Comparison of ENCODE assay signal across 10 cellular contexts in the genomic region with DNA sequence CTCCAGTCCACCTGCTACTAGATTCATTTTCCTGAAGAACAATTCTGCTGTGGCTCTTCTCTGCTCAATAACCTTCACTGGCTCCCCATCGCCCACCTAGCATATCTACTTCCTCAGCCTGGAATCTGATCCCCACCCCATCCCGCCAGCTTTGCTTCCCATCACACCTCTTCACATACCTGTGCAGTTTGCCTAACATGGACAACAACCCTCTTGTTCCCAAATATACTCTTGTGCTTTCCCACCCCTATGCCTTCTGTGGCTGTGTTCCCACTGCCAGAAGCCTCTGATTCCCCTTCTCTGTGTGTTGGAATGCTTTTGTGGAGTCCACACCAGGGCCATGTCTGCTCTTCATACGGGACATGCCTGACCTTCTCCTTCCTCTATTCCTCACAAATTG. TPM values are rescaled to one million over a fixed set of nuclear protein-coding genes. Genes with fewer than 3 reads are reported as not detected.
DNase-seq lines count a peak whose midpoint lies in the region; ATAC-seq and TF ChIP-seq lines count a peak whose summit lies in the region.
"Had no signal": no experiment of that assay in that cellular context is flagged by ENCODE, and none has a peak within 500 bp of the region (broad histone marks: within the 10 kb centered on the region; RNA-seq: fewer than 3 reads in every experiment).

No MANE protein-coding gene starts in this region.

- peaks cover 30 to 54% of the 10 kb centered on the region in 2 donors for H3K4me1 Mint-ChIP-seq in natural killer cell
- H3K4me1 Mint-ChIP-seq in natural killer cell treated with Interleukin-12 subunit alpha and Interleukin-12 subunit beta and Interleukin-15 and Interleukin-18, amount 100 ng/mL, for 72 hours (ENCODE audit: low read depth in 2 of 2): peaks cover 38 to 52% of the 10 kb centered on the region in 2 donors
- peaks cover 62 to 100% (median 93%) of the 10 kb centered on the region in 7 donors for H3K4me1 Mint-ChIP-seq in naive thymus-derived CD4-positive, alpha-beta T cell

- H3K4me3 Mint-ChIP-seq in natural killer cell: no peak overlapping the region
- no peak overlapping the region for H3K4me3 Mint-ChIP-seq in natural killer cell treated with Interleukin-12 subunit alpha and Interleukin-12 subunit beta and Interleukin-15 and Interleukin-18, amount 100 ng/mL, for 72 hours
- H3K4me3 Mint-ChIP-seq in naive thymus-derived CD4-positive, alpha-beta T cell: peak overlapping the region; percentile 16 to 84 (median 76)

- no peak for TF ChIP-seq CTCF in natural killer cell (IDR thresholded peaks at IDR 0.05)
- no peak for TF ChIP-seq CTCF in breast epithelium (IDR thresholded peaks at IDR 0.05)
- TF ChIP-seq CTCF in vagina (IDR thresholded peaks at IDR 0.05): no peak

- no peak overlapping the region for H3K4me3 ChIP-seq in breast epithelium
- no peak overlapping the region for H3K4me3 ChIP-seq in naive thymus-derived CD4-positive, alpha-beta T cell (ENCODE audit: low read length)
- no peak overlapping the region for H3K4me3 ChIP-seq in vagina
- no peak overlapping the region for H3K4me3 ChIP-seq in Karpas-422 (ENCODE audit: low read length)
- H3K4me3 ChIP-seq: mucosa of descending colon had no signal

- POLR2A ChIA-PET in naive thymus-derived CD4-positive, alpha-beta T cell (lab: Charles Lee): interaction anchor here (0.9 to 22.8 kb wide), 8 partner anchors 8 to 37 kb away, joined by 3 to 304 read pairs (median 20); a partner anchor contains a TSS

- CTCF ChIA-PET in naive thymus-derived CD4-positive, alpha-beta T cell (lab: Charles Lee): interaction anchor here (0.8 to 1.4 kb wide), 5 partner anchors 10 to 46 kb away, joined by 3 to 4 read pairs (median 3); no protein-coding TSS in a partner anchor

- H3K36me3 Mint-ChIP-seq in natural killer cell: no peaks in the 10 kb centered on the region
- no peaks in the 10 kb centered on the region for H3K36me3 Mint-ChIP-seq in natural killer cell treated with Interleukin-12 subunit alpha and Interleukin-12 subunit beta and Interleukin-15 and Interleukin-18, amount 100 ng/mL, for 72 hours
- peaks cover 0 to 28% (median 3%) of the 10 kb centered on the region in 5 donors for H3K36me3 Mint-ChIP-seq in naive thymus-derived CD4-positive, alpha-beta T cell

- H4K20me1 ChIP-seq in Karpas-422 (ENCODE audit: insufficient read depth, low read depth, low read length): no peaks in the 10 kb centered on the region

- no peak for DNase-seq in natural killer cell
- DNase-seq in natural killer cell treated with Interleukin-12 subunit alpha and Interleukin-12 subunit beta and Interleukin-15 and Interleukin-18, amount 100 ng/mL, for 72 hours (ENCODE audit: low spot score): no peak
- no peak for DNase-seq in breast epithelium (ENCODE audit: low spot score in 2 of 2)
- no peak for DNase-seq in naive thymus-derived CD4-positive, alpha-beta T cell
- DNase-seq in vagina (ENCODE audit: extremely low spot score in 2 of 2): peak in 1 of 2 donors; percentile 22
- no peak for DNase-seq in Karpas-422
- no peak for DNase-seq in NK-92 treated with Interleukin-12 subunit alpha and Interleukin-12 subunit beta, amount 100 ng/mL, for 24 hours (lab: John Stamatoyannopoulos, UW)
- DNase-seq: mucosa of descending colon, SHP77 had no signal

- H3K9me2 ChIP-seq in Karpas-422 (replicated peaks; ENCODE audit: insufficient read depth, low read length): no peaks in the 10 kb centered on the region

- no peak overlapping the region for H3K9ac ChIP-seq in Karpas-422 (ENCODE audit: low read length)

- TF ChIP-seq POLR2A in breast epithelium (IDR thresholded peaks at IDR 0.05): no peak
- TF ChIP-seq POLR2A in vagina (IDR thresholded peaks at IDR 0.05): no peak

- H3K27ac Mint-ChIP-seq in natural killer cell: peak overlapping the region; percentile 46 to 71
- H3K27ac Mint-ChIP-seq in natural killer cell treated with Interleukin-12 subunit alpha and Interleukin-12 subunit beta and Interleukin-15 and Interleukin-18, amount 100 ng/mL, for 72 hours: peak overlapping the region in 1 of 2 donors; percentile 62
- H3K27ac Mint-ChIP-seq in naive thymus-derived CD4-positive, alpha-beta T cell: peak overlapping the region; percentile 76 to 99 (median 94)

- ATAC-seq in natural killer cell (no peak), HG03432 (IDR thresholded peaks at IDR 0.05; ENCODE audit: unreplicated experiment) (no peak)
- no peak for ATAC-seq in natural killer cell treated with Interleukin-12 subunit alpha and Interleukin-12 subunit beta and Interleukin-15 and Interleukin-18, amount 100 ng/mL, for 72 hours
- ATAC-seq in naive thymus-derived CD4-positive, alpha-beta T cell: no peak

- intact Hi-C loops in natural killer cell (cut with micrococcal nuclease): no loop called here
- intact Hi-C loops in breast epithelium (cut with DNase I; ENCODE audit: low total_unique reads): no loop called here
- intact Hi-C loops in naive thymus-derived CD4-positive, alpha-beta T cell (cut with micrococcal nuclease): no loop called here
- intact Hi-C loops in vagina (cut with DNase I): no loop called here

- no peaks in the 10 kb centered on the region for H3K9me3 Mint-ChIP-seq in natural killer cell
- no peaks in the 10 kb centered on the region for H3K9me3 Mint-ChIP-seq in natural killer cell treated with Interleukin-12 subunit alpha and Interleukin-12 subunit beta and Interleukin-15 and Interleukin-18, amount 100 ng/mL, for 72 hours
- H3K9me3 Mint-ChIP-seq in naive thymus-derived CD4-positive, alpha-beta T cell: peaks cover 0 to 2% (median 0%) of the 10 kb centered on the region in 11 donors

- no peak overlapping the region for H3K4me2 ChIP-seq in Karpas-422 (ENCODE audit: low read depth, low read length, poor library complexity, severe bottlenecking)

- H3K36me3 ChIP-seq in breast epithelium: no peaks in the 10 kb centered on the region
- H3K36me3 ChIP-seq in naive thymus-derived CD4-positive, alpha-beta T cell (ENCODE audit: control insufficient read depth in 2 of 3, insufficient read depth in 3 of 3, low read length in 3 of 3): no peaks in the 10 kb centered on the region
- H3K36me3 ChIP-seq in vagina: no peaks in the 10 kb centered on the region
- no peaks in the 10 kb centered on the region for H3K36me3 ChIP-seq in Karpas-422 (ENCODE audit: insufficient read depth, low read length)

- H3K27me3 ChIP-seq in breast epithelium: no peaks in the 10 kb centered on the region
- H3K27me3 ChIP-seq in naive thymus-derived CD4-positive, alpha-beta T cell (ENCODE audit: control insufficient read depth in 2 of 2, insufficient read depth in 2 of 2, low read length in 2 of 2): no peaks in the 10 kb centered on the region
- no peaks in the 10 kb centered on the region for H3K27me3 ChIP-seq in vagina
- H3K27me3 ChIP-seq in Karpas-422 (ENCODE audit: low read length): no peaks in the 10 kb centered on the region

- H2AFZ ChIP-seq in Karpas-422 (ENCODE audit: low read length): no peak overlapping the region

- H3K27me3 Mint-ChIP-seq in natural killer cell (ENCODE audit: low read depth in 2 of 2): no peaks in the 10 kb centered on the region
- no peaks in the 10 kb centered on the region for H3K27me3 Mint-ChIP-seq in natural killer cell treated with Interleukin-12 subunit alpha and Interleukin-12 subunit beta and Interleukin-15 and Interleukin-18, amount 100 ng/mL, for 72 hours
- H3K27me3 Mint-ChIP-seq in naive thymus-derived CD4-positive, alpha-beta T cell: no peaks in the 10 kb centered on the region

- H3K79me2 ChIP-seq in Karpas-422 (ENCODE audit: low read length): no peaks in the 10 kb centered on the region

- H3K4me1 ChIP-seq in breast epithelium: peaks cover 7 to 43% of the 10 kb centered on the region in 2 donors
- peaks cover 29 to 91% of the 10 kb centered on the region in 2 donors for H3K4me1 ChIP-seq in naive thymus-derived CD4-positive, alpha-beta T cell (ENCODE audit: control insufficient read depth in 2 of 2, insufficient read depth in 2 of 2, low read length in 2 of 2)
- H3K4me1 ChIP-seq in vagina: peaks cover 33% of the 10 kb centered on the region
- peaks cover 7% of the 10 kb centered on the region for H3K4me1 ChIP-seq in Karpas-422 (ENCODE audit: low read length)

- H3K9me3 ChIP-seq in breast epithelium (no peaks in the 10 kb centered on the region), vagina (no peaks in the 10 kb centered on the region), Karpas-422 (ENCODE audit: low read length) (no peaks in the 10 kb centered on the region)
- H3K9me3 ChIP-seq in naive thymus-derived CD4-positive, alpha-beta T cell (ENCODE audit: control insufficient read depth in 2 of 3, low read length in 3 of 3): no peaks in the 10 kb centered on the region
- H3K9me3 ChIP-seq: mucosa of descending colon had no signal

- peak overlapping the region; percentile 95 to 97 for H3K27ac ChIP-seq in breast epithelium
- peak overlapping the region; percentile 68 for H3K27ac ChIP-seq in naive thymus-derived CD4-positive, alpha-beta T cell (ENCODE audit: low read depth, low read length)
- H3K27ac ChIP-seq in vagina: peak overlapping the region; percentile 38
- H3K27ac ChIP-seq in Karpas-422 (ENCODE audit: low read length): no peak overlapping the region

RNA-seq across cellular contexts. Expression of a gene that starts 29.5 kb away (rescaled TPM):
- total RNA-seq in natural killer cell (10 to 100 TPM in 2 of 3 donors, 1 to 10 TPM in 1; 4.1 to 16.7 (median 12.8) TPM), breast epithelium (100 to 1,000 TPM in 1 of 3 donors, 10 to 100 TPM in 2; 16.8 to 111 (median 58.0) TPM), vagina (11.0 TPM)
- total RNA-seq in natural killer cell treated with Interleukin-12 subunit alpha and Interleukin-12 subunit beta and Interleukin-15 and Interleukin-18, amount 100 ng/mL, for 72 hours: 10 to 100 TPM; 17.5 to 34.5 TPM
- total RNA-seq in naive thymus-derived CD4-positive, alpha-beta T cell: 10 to 100 TPM; 38.6 to 60.1 (median 49.5) TPM
- 100 to 1,000 TPM in 1 of 2 donors, 10 to 100 TPM in 1; 87.7 to 157 TPM for polyA plus RNA-seq in naive thymus-derived CD4-positive, alpha-beta T cell
- 7.1 and 8.9 TPM in 2 replicates for total RNA-seq in Karpas-422 (2014; rRNA removed; shearing (Covaris generic); ENCODE audit: low replicate concordance)

Comparison
In these comparisons a context has a peak if more than half of its experiments do, and no peak if none do; other contexts are left out.
1. H3K4me3 Mint-ChIP-seq: peak in naive thymus-derived CD4-positive, alpha-beta T cell (10 of 10); none in natural killer cell (single experiment) and natural killer cell treated with Interleukin-12 subunit alpha and Interleukin-12 subunit beta and Interleukin-15 and Interleukin-18, amount 100 ng/mL, for 72 hours (single experiment).